Comparison of ENCODE assay signal across 24 cellular contexts in genomic region chr4:142331646-142332045, GRCh38.
DNase-seq lines count a peak whose midpoint lies in the region; TF ChIP-seq lines count a peak whose summit lies in the region.
"Had no signal": no experiment of that assay in that cellular context is flagged by ENCODE, and none has a peak within 500 bp of the region (broad histone marks: within the 10 kb centered on the region; RNA-seq: fewer than 3 reads in every experiment).

No MANE protein-coding gene starts in this region.

- H3K79me2 ChIP-seq in parathyroid adenoma, result no peaks in the 10 kb centered on the region

- H3K4me1 ChIP-seq in parathyroid adenoma, result no peaks in the 10 kb centered on the region
- H3K4me1 ChIP-seq: Caco-2, uterus had no signal

- DNase-seq in AG09309 (ENCODE audit: low read depth) (peak; percentile 63), RPMI7951 (ENCODE audit: low read depth) (peak; percentile 35), fibroblast of the aortic adventitia (ENCODE audit: low read depth) (peak; percentile 57), anterior cingulate cortex (lab: John Stamatoyannopoulos, UW) (no peak), NCI-H1417 treated with DMSO at 0.1 percent for 48 hours (lab: John Stamatoyannopoulos, UW) (no peak), NCI-H1930 (lab: John Stamatoyannopoulos, UW) (no peak)
- no peak for DNase-seq in activated CD4-positive, alpha-beta T cell treated with anti-CD3 and anti-CD28 coated beads for 4 hours
- DNase-seq: activated CD8-positive, alpha-beta T cell treated with anti-CD3 and anti-CD28 coated beads, Interleukin-2, amount 10 ng/mL, durations not matched to agents 7 days and 5 days; activated naive CD8-positive, alpha-beta T cell treated with anti-CD3 and anti-CD28 coated beads for 36 hours; activated T-cell treated with anti-CD3 and anti-CD28 coated beads, Interleukin-2, amount 50 U/mL, for 48 hours; AML-193; Caco-2; central memory CD4-positive, alpha-beta T cell; endodermal cell; GM23248; mammary epithelial cell; MG63; NCI-H187 treated with DMSO at 0.1 percent for 48 hours; NCI-H526; SHP77; stomach had no signal

- H3K27ac ChIP-seq in parathyroid adenoma, result peak overlapping the region; percentile 42
- H3K27ac ChIP-seq: GM23248 had no signal

- no peak overlapping the region for H3K9ac ChIP-seq in parathyroid adenoma
- H3K9ac ChIP-seq: GM23248 had no signal

- no peaks in the 10 kb centered on the region for H3K27me3 ChIP-seq in parathyroid adenoma (ENCODE audit: control insufficient read depth, insufficient read depth, low read length)
- H3K27me3 ChIP-seq: gastrocnemius medialis, MG63, stomach, uterus had no signal

- no peak overlapping the region for H3K4me3 ChIP-seq in AG09309 (ENCODE audit: control insufficient read depth, low read depth, low read length)
- no peak overlapping the region for H3K4me3 ChIP-seq in fibroblast of the aortic adventitia (ENCODE audit: low read depth, low read length)
- no peak overlapping the region for H3K4me3 ChIP-seq in parathyroid adenoma (ENCODE audit: low read depth, low read length)
- H3K4me3 ChIP-seq: gastrocnemius medialis, GM23248, MG63, stomach, uterus had no signal

- H3K36me3 ChIP-seq in parathyroid adenoma (ENCODE audit: control insufficient read depth, insufficient read depth, low read length), result no peaks in the 10 kb centered on the region
- H3K36me3 ChIP-seq: gastrocnemius medialis, MG63, stomach, uterus had no signal

- H3K4me2 ChIP-seq in parathyroid adenoma (ENCODE audit: low read length), result no peak overlapping the region

- TF ChIP-seq CTCF in AG09309 (IDR thresholded peaks at IDR 0.05; ENCODE audit: control insufficient read depth, insufficient read depth, low read depth, low read length, missing control alignments), result no peak
- no peak for TF ChIP-seq CTCF in fibroblast of the aortic adventitia (IDR thresholded peaks at IDR 0.05; ENCODE audit: insufficient read depth, low read length)
- no peak for TF ChIP-seq CTCF in parathyroid adenoma (IDR thresholded peaks at IDR 0.05)

- H3K9me3 ChIP-seq in parathyroid adenoma (ENCODE audit: control insufficient read depth, low read length), result no peaks in the 10 kb centered on the region
- H3K9me3 ChIP-seq: Caco-2, gastrocnemius medialis, MG63, uterus had no signal

- no peak overlapping the region for H2AFZ ChIP-seq in parathyroid adenoma
- H2AFZ ChIP-seq: GM23248 had no signal

Comparison
In these comparisons a context has a peak if more than half of its experiments do, and no peak if none do; other contexts are left out.
1. DNase-seq: peak in AG09309 (single experiment), RPMI7951 (single experiment) and fibroblast of the aortic adventitia (single experiment); none in anterior cingulate cortex (0 of 58), NCI-H1417 treated with DMSO at 0.1 percent for 48 hours (single experiment), NCI-H1930 (0 of 2) and activated CD4-positive, alpha-beta T cell treated with anti-CD3 and anti-CD28 coated beads for 4 hours (0 of 2).